In the genomic region with DNA sequence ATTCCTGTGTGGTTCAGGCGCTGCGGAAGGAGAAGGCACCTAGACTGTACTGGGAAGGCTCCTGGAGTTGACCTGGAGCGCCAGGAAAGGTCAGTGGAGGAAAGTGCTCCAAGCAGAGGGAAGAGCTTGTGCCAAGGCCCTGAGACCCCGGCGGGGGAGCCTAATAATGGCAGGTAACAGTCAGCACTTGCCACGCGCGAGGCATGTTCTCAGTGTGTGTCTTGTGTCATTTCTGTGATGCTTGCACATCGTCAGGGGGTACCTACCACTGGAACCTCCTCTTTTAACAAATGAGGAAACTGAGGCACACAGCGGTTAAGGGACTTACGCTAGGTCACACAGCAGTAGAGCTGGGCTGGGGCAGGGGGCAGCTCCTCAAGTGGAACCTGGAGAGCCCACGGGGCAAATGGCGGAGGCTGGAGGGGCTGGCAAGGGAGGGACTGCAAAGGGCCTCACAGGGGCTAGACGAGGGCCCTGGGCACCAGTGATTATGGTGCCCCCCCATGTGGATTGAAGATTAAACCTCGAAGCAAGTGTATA, we compare ENCODE assay signal across 10 cellular contexts. TPM values are rescaled to one million over a fixed set of nuclear protein-coding genes. Genes with fewer than 3 reads are reported as not detected.
A peak's percentile ranks its signal among the peaks of the same experiment; 100 is the strongest.
DNase-seq lines count a peak whose midpoint lies in the region; ATAC-seq and TF ChIP-seq lines count a peak whose summit lies in the region.
"Had no signal": no experiment of that assay in that cellular context is flagged by ENCODE, and none has a peak within 500 bp of the region (broad histone marks: within the 10 kb centered on the region; RNA-seq: fewer than 3 reads in every experiment).

No MANE protein-coding gene starts in this region.

- H3K27ac ChIP-seq in transverse colon = peak overlapping the region; percentile 59 to 82 (median 74)

- no peak for TF ChIP-seq EP300 in transverse colon (IDR thresholded peaks at IDR 0.05; ENCODE audit: low read depth)

- no peaks in the 10 kb centered on the region for H3K36me3 ChIP-seq in transverse colon

- peaks cover 29% of the 10 kb centered on the region for H3K27me3 ChIP-seq in transverse colon

- no peaks in the 10 kb centered on the region for H3K9me3 Mint-ChIP-seq in activated T-cell treated with anti-CD3 and anti-CD28 coated beads, Interleukin-2, amount 50 U/mL, for 72 hours
- no peaks in the 10 kb centered on the region for H3K9me3 Mint-ChIP-seq in activated naive CD8-positive, alpha-beta T cell treated with anti-CD3 and anti-CD28 coated beads for 36 hours

- TF ChIP-seq CTCF in transverse colon (IDR thresholded peaks at IDR 0.05) (no peak), omental fat pad (IDR thresholded peaks at IDR 0.05) (no peak)

- H3K9me3 ChIP-seq in transverse colon = no peaks in the 10 kb centered on the region

- peak overlapping the region in 3 of 4 donors; percentile 55 to 68 (median 58) for H3K4me3 ChIP-seq in transverse colon

- peaks cover 8% of the 10 kb centered on the region for H3K4me1 Mint-ChIP-seq in activated T-cell treated with anti-CD3 and anti-CD28 coated beads, Interleukin-2, amount 50 U/mL, for 72 hours (ENCODE audit: low read depth)
- peaks cover 7% of the 10 kb centered on the region for H3K4me1 Mint-ChIP-seq in activated naive CD8-positive, alpha-beta T cell treated with anti-CD3 and anti-CD28 coated beads for 36 hours

- peaks cover 0 to 14% (median 6%) of the 10 kb centered on the region in 4 donors for H3K4me1 ChIP-seq in transverse colon

- intact Hi-C loops in transverse colon (cut with DNase I; ENCODE audit: low total_unique reads) = no loop called here

- TF ChIP-seq POLR2A in transverse colon (IDR thresholded peaks at IDR 0.05) = no peak

- WGBS in transverse colon (ENCODE audit: low coverage in 1 of 2), 2 donors = 50 to 83% methylated on average over 1 to 15 of the region's 15 CpGs

- H3K27me3 Mint-ChIP-seq in activated T-cell treated with anti-CD3 and anti-CD28 coated beads, Interleukin-2, amount 50 U/mL, for 72 hours (ENCODE audit: low read depth) = peaks cover 35% of the 10 kb centered on the region
- H3K27me3 Mint-ChIP-seq in activated naive CD8-positive, alpha-beta T cell treated with anti-CD3 and anti-CD28 coated beads for 36 hours = peaks cover 48% of the 10 kb centered on the region

- no peak overlapping the region for H3K27ac Mint-ChIP-seq in activated T-cell treated with anti-CD3 and anti-CD28 coated beads, Interleukin-2, amount 50 U/mL, for 72 hours
- no peak overlapping the region for H3K27ac Mint-ChIP-seq in activated naive CD8-positive, alpha-beta T cell treated with anti-CD3 and anti-CD28 coated beads for 36 hours

- ATAC-seq in activated T-cell treated with anti-CD3 and anti-CD28 coated beads, Interleukin-2, amount 50 U/mL, for 72 hours (replicated peaks in 1 of 2) = no peak
- ATAC-seq in GM19395 (IDR thresholded peaks at IDR 0.05; ENCODE audit: unreplicated experiment) (no peak), omental fat pad (ENCODE audit: low FRiP score) (no peak)

- no peak for DNase-seq in activated T-cell treated with anti-CD3 and anti-CD28 coated beads, Interleukin-2, amount 50 U/mL, for 72 hours
- DNase-seq in activated T-cell treated with anti-CD3 and anti-CD28 coated beads for 4 hours = no peak
- no peak for DNase-seq in activated naive CD8-positive, alpha-beta T cell treated with anti-CD3 and anti-CD28 coated beads for 36 hours
- peak; percentile 73 for DNase-seq in mesenteric fat pad (ENCODE audit: low spot score)
- no peak for DNase-seq in transverse colon
- no peak for DNase-seq in GF-D8 (lab: John Stamatoyannopoulos, UW)
- DNase-seq in omental fat pad (ENCODE audit: low spot score) = no peak
- DNase-seq: kidney glomerular epithelial cell had no signal

- no peaks in the 10 kb centered on the region for H3K36me3 Mint-ChIP-seq in activated T-cell treated with anti-CD3 and anti-CD28 coated beads, Interleukin-2, amount 50 U/mL, for 72 hours (ENCODE audit: insufficient read depth in 2 of 2)
- peaks cover 2% of the 10 kb centered on the region for H3K36me3 Mint-ChIP-seq in activated naive CD8-positive, alpha-beta T cell treated with anti-CD3 and anti-CD28 coated beads for 36 hours

- H3K4me3 Mint-ChIP-seq in activated T-cell treated with anti-CD3 and anti-CD28 coated beads, Interleukin-2, amount 50 U/mL, for 72 hours = peak overlapping the region; percentile 74 to 89
- H3K4me3 Mint-ChIP-seq in activated naive CD8-positive, alpha-beta T cell treated with anti-CD3 and anti-CD28 coated beads for 36 hours = peak overlapping the region; percentile 78

- in situ Hi-C loops in transverse colon (cut with MboI; ENCODE audit: low pct_ligation_motif_present in 1 of 4, low pct_unique_long_range_greater_than_20kb in 1 of 4, low sequenced_read_pairs in 3 of 4) = loop anchor here in 1 of 4 donors (10.0 kb wide), 1 partner anchor 295 kb away; a partner anchor contains a TSS

RNA-seq across cellular contexts. Expression of a gene that starts 1.0 kb away (rescaled TPM):
- total RNA-seq in activated T-cell treated with anti-CD3 and anti-CD28 coated beads, Interleukin-2, amount 50 U/mL, for 72 hours = 1 to 10 TPM in 1 of 2 donors, under 1 TPM in 1; 0.69 to 1.5 TPM
- under 1 TPM; 0.12 to 0.20 TPM for total RNA-seq in activated naive CD8-positive, alpha-beta T cell treated with anti-CD3 and anti-CD28 coated beads for 36 hours
- total RNA-seq in mesenteric fat pad = 0.74 TPM
- total RNA-seq in transverse colon = 10 to 100 TPM in 3 of 4 donors, 1 to 10 TPM in 1; 1.2 to 27.2 (median 17.4) TPM
- total RNA-seq in omental fat pad = 1 to 10 TPM in 1 of 4 donors, under 1 TPM in 3; 0.24 to 2.0 (median 0.33) TPM
- total RNA-seq: HT1080 had no signal

RNA-seq across cellular contexts. Expression of a gene that starts 18.5 kb away (rescaled TPM):
- total RNA-seq in activated T-cell treated with anti-CD3 and anti-CD28 coated beads, Interleukin-2, amount 50 U/mL, for 72 hours = 1 to 10 TPM; 2.9 TPM
- total RNA-seq in activated naive CD8-positive, alpha-beta T cell treated with anti-CD3 and anti-CD28 coated beads for 36 hours = 1 to 10 TPM; 3.8 to 5.7 TPM
- 0.87 TPM for total RNA-seq in mesenteric fat pad
- 10 to 100 TPM in 1 of 4 donors, 1 to 10 TPM in 2, under 1 TPM in 1; 0.40 to 10.8 (median 6.2) TPM for total RNA-seq in transverse colon
- total RNA-seq in omental fat pad = 1 to 10 TPM in 1 of 4 donors, under 1 TPM in 3; 0.24 to 1.4 (median 0.31) TPM
- total RNA-seq: HT1080 had no signal

RNA-seq across cellular contexts. Expression of a gene that starts 51.0 kb away (rescaled TPM):
- 10 to 100 TPM; 47.3 to 54.6 TPM for total RNA-seq in activated T-cell treated with anti-CD3 and anti-CD28 coated beads, Interleukin-2, amount 50 U/mL, for 72 hours
- 10 to 100 TPM; 66.9 to 68.0 TPM for total RNA-seq in activated naive CD8-positive, alpha-beta T cell treated with anti-CD3 and anti-CD28 coated beads for 36 hours
- total RNA-seq in mesenteric fat pad (28.2 TPM), transverse colon (10 to 100 TPM in 3 of 4 donors, 1 to 10 TPM in 1; 9.8 to 43.3 (median 23.5) TPM), omental fat pad (10 to 100 TPM; 22.7 to 39.6 (median 27.8) TPM)
